In the genomic region with DNA sequence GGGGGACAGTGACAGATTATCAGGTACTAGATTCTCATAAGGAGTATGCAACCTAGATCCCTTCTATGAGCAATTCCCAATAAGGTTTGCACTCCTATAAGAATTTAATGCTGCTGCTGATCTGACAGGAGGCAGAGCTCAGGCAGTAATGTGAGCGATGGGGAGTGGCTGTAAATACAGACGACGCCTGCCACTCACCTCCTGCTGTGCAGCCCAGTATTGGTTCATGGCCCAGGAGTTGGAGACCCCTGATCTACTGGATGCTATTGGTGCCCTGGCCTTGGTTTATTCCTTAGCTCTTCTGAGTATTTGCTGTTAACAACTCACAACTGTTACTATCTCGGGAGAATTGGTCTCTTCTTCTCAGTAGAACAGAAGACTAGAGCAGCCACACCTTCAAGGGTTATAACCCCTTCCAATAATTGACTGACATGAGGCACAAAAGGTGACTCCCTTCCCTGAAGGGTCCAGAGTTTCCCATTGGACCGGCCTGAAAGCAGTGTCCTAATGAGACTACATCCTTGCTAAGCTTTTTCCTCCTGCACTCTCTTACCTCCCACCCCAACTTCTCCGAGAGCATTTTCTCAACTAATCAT, we compare ENCODE assay signal across 18 cellular contexts. TPM values are rescaled to one million over a fixed set of nuclear protein-coding genes. Genes with fewer than 3 reads are reported as not detected.
DNase-seq lines count a peak whose midpoint lies in the region; ATAC-seq and TF ChIP-seq lines count a peak whose summit lies in the region.
"Had no signal": no experiment of that assay in that cellular context is flagged by ENCODE, and none has a peak within 500 bp of the region (broad histone marks: within the 10 kb centered on the region; RNA-seq: fewer than 3 reads in every experiment).

No MANE protein-coding gene starts in this region.

- intact Hi-C loops in Caco-2 (cut with micrococcal nuclease; ENCODE audit: unreplicated experiment): loop anchor here (2.0 kb wide), 1 partner anchor 44 kb away; no protein-coding TSS in a partner anchor
- intact Hi-C loops in colonic mucosa (cut with DNase I): no loop called here

- no peak overlapping the region for H3K4me3 ChIP-seq in Caco-2 (ENCODE audit: low read depth, low read length)
- no peak overlapping the region for H3K4me3 ChIP-seq in HUES48 (ENCODE audit: low read depth, low read length)
- H3K4me3 ChIP-seq in colonic mucosa: no peak overlapping the region
- no peak overlapping the region for H3K4me3 ChIP-seq in mucosa of stomach (ENCODE audit: low read length)
- H3K4me3 ChIP-seq: GM12878 had no signal

- H3K27me3 ChIP-seq in Caco-2 (replicated peaks; ENCODE audit: control insufficient read depth, insufficient read depth, low read length) (no peaks in the 10 kb centered on the region), HUES48 (ENCODE audit: control insufficient read depth, insufficient read depth, low read length) (no peaks in the 10 kb centered on the region), colonic mucosa (no peaks in the 10 kb centered on the region), mucosa of stomach (ENCODE audit: control insufficient read depth, insufficient read depth, low read length) (no peaks in the 10 kb centered on the region)

- peaks cover 8% of the 10 kb centered on the region for H3K4me1 Mint-ChIP-seq in Caco-2 (ENCODE audit: low read depth, unreplicated experiment)

- DNase-seq in Caco-2: peak in 1 of 2 experiments; percentile 6
- peak; percentile 65 for DNase-seq in colonic mucosa
- DNase-seq in DMS114 treated with DMSO at 0.1 percent for 48 hours (lab: John Stamatoyannopoulos, UW; ENCODE audit: unreplicated experiment): no peak
- DNase-seq in NOMO-1 treated with DMSO at 0.1 percent for 48 hours (lab: John Stamatoyannopoulos, UW; ENCODE audit: unreplicated experiment): no peak
- DNase-seq: CD8-positive, alpha-beta memory T cell; GOT3; Kasumi-1; NCI-H2081 treated with DMSO at 0.1 percent for 48 hours; NCI-H524 treated with DMSO at 0.1 percent for 48 hours; NK-92 treated with Interleukin-12 subunit alpha and Interleukin-12 subunit beta, amount 100 ng/mL, for 24 hours; SK-N-SH had no signal

- CTCF ChIA-PET in Caco-2 (lab: Charles Lee): interaction anchor here (0.9 to 1.9 kb wide), 3 partner anchors 17 to 92 kb away, joined by 3 to 13 read pairs (median 3); no protein-coding TSS in a partner anchor

- H3K9ac ChIP-seq in HUES48 (ENCODE audit: low read depth, low read length): no peak overlapping the region
- H3K9ac ChIP-seq in colonic mucosa (ENCODE audit: low read depth in 2 of 2, low read length in 2 of 2): peak overlapping the region in 1 of 2 donors; percentile 79
- H3K9ac ChIP-seq in mucosa of stomach (ENCODE audit: low read length): peak overlapping the region; percentile 22
- H3K9ac ChIP-seq: SK-N-SH had no signal

- H3K36me3 ChIP-seq in Caco-2 (ENCODE audit: control insufficient read depth, insufficient read depth, low read length) (no peaks in the 10 kb centered on the region), HUES48 (ENCODE audit: control insufficient read depth, insufficient read depth, low read length) (no peaks in the 10 kb centered on the region), colonic mucosa (no peaks in the 10 kb centered on the region), mucosa of stomach (ENCODE audit: control insufficient read depth, insufficient read depth, low read length) (no peaks in the 10 kb centered on the region)

- peak overlapping the region; percentile 68 for H3K27ac Mint-ChIP-seq in Caco-2 (ENCODE audit: unreplicated experiment)
- H3K27ac Mint-ChIP-seq: CD8-positive, alpha-beta memory T cell; T-helper 1 cell treated with Interleukin-12 subunit alpha and Interleukin-12 subunit beta and Interleukin-4 antibody, amounts not matched to agents 30 μg/mL and 1 μg/mL, for 36 hours had no signal

- no peaks in the 10 kb centered on the region for H3K36me3 Mint-ChIP-seq in Caco-2 (ENCODE audit: insufficient read depth, unreplicated experiment)
- H3K36me3 Mint-ChIP-seq: CD8-positive, alpha-beta memory T cell had no signal

- TSS peak; percentile 93 for BruUV-seq in Caco-2 (replicated peaks; lab: Mats Ljungman, UMichigan)

- H3K27ac ChIP-seq in HUES48 (ENCODE audit: low read depth, low read length): peak overlapping the region; percentile 9
- H3K27ac ChIP-seq in colonic mucosa: peak overlapping the region; percentile 92

- no peak for ATAC-seq in GM19035 (IDR thresholded peaks at IDR 0.05; ENCODE audit: unreplicated experiment)
- no peak for ATAC-seq in HG02642 (IDR thresholded peaks at IDR 0.05; ENCODE audit: poor library complexity, unreplicated experiment)
- ATAC-seq: GM12878, Right ventricle myocardium inferior had no signal

- H3K9me3 Mint-ChIP-seq in Caco-2 (ENCODE audit: unreplicated experiment): no peaks in the 10 kb centered on the region
- H3K9me3 Mint-ChIP-seq: CD8-positive, alpha-beta memory T cell; T-helper 1 cell treated with Interleukin-12 subunit alpha and Interleukin-12 subunit beta and Interleukin-4 antibody, amounts not matched to agents 30 μg/mL and 1 μg/mL, for 36 hours had no signal

- no peak overlapping the region for H3K4me3 Mint-ChIP-seq in Caco-2 (ENCODE audit: unreplicated experiment)
- H3K4me3 Mint-ChIP-seq: CD8-positive, alpha-beta memory T cell; T-helper 1 cell treated with Interleukin-12 subunit alpha and Interleukin-12 subunit beta and Interleukin-4 antibody, amounts not matched to agents 30 μg/mL and 1 μg/mL, for 36 hours had no signal

- TF ChIP-seq CTCF in Caco-2 (IDR thresholded peaks at IDR 0.05; ENCODE audit: insufficient read depth in 1 of 2, low read depth in 1 of 2, low read length in 1 of 2, severe bottlenecking in 1 of 2, unreplicated experiment in 1 of 2): no peak
- no peak for TF ChIP-seq CTCF in colonic mucosa (IDR thresholded peaks at IDR 0.05)

- POLR2A ChIA-PET in Caco-2 (lab: Charles Lee): interaction anchor here (1.2 to 1.4 kb wide), 2 partner anchors 17 to 44 kb away, joined by 3 to 7 read pairs; no protein-coding TSS in a partner anchor

- H3K27me3 Mint-ChIP-seq in Caco-2 (ENCODE audit: insufficient read depth, unreplicated experiment): no peaks in the 10 kb centered on the region

- H3K4me1 ChIP-seq in Caco-2: peaks cover 12% of the 10 kb centered on the region
- H3K4me1 ChIP-seq in HUES48 (ENCODE audit: control insufficient read depth, insufficient read depth, low read length): peaks cover 9% of the 10 kb centered on the region
- H3K4me1 ChIP-seq in colonic mucosa: no peaks in the 10 kb centered on the region
- H3K4me1 ChIP-seq in mucosa of stomach (ENCODE audit: control insufficient read depth, insufficient read depth, low read length): peaks cover 34% of the 10 kb centered on the region

- H3K9me3 ChIP-seq in Caco-2: peaks cover 14% of the 10 kb centered on the region; the same call in 1 of the 2 replicates
- H3K9me3 ChIP-seq in HUES48 (ENCODE audit: control insufficient read depth, insufficient read depth, low read length): no peaks in the 10 kb centered on the region
- no peaks in the 10 kb centered on the region for H3K9me3 ChIP-seq in colonic mucosa
- no peaks in the 10 kb centered on the region for H3K9me3 ChIP-seq in mucosa of stomach (ENCODE audit: control insufficient read depth, low read length)
- H3K9me3 ChIP-seq: SK-N-SH had no signal

RNA-seq across cellular contexts. Expression of a gene that starts 35.0 kb away (rescaled TPM):
- total RNA-seq in Caco-2 (2022): 57.4 and 60.4 TPM in 2 replicates
- total RNA-seq in colonic mucosa: 10 to 100 TPM; 28.1 to 28.3 TPM

RNA-seq across cellular contexts. Expression of a gene that starts 39.9 kb away (rescaled TPM):
- total RNA-seq in Caco-2 (2022) (53.3 and 61.2 TPM in 2 replicates), colonic mucosa (100 to 1,000 TPM in 1 of 2 donors, 10 to 100 TPM in 1; 84.2 to 130 TPM)
